In genomic region chr3:138082085-138082991, GRCh38 we compare ENCODE assay signal across 1 cellular context.
TF ChIP-seq lines count a peak whose summit lies in the region.

No MANE protein-coding gene starts in this region.

TF ChIP-seq in GM12878, 131 proteins besides CTCF, POLR2A, EP300 and RAD21:
- TF ChIP-seq SRF (IDR thresholded peaks at IDR 0.05; ENCODE audit: low read depth in 2 of 2, low read length in 2 of 2) (peak in 1 of 2 experiments; percentile 76; a peak in 2 of 4 replicates), ZSCAN29 (IDR thresholded peaks at IDR 0.05) (no peak), STAT1 (conservative IDR thresholded peaks at IDR 0.05) (no peak), RUNX3 (IDR thresholded peaks at IDR 0.05; ENCODE audit: low read length) (0 out of 2 replicates have a peak, but pooled peaks have one; percentile 19), NFXL1 (IDR thresholded peaks at IDR 0.05; ENCODE audit: borderline replicate concordance) (no peak), POLR2AphosphoS5 (IDR thresholded peaks at IDR 0.05; ENCODE audit: low read length) (no peak), NR2F1 (conservative IDR thresholded peaks at IDR 0.05) (no peak), ATF2 (IDR thresholded peaks at IDR 0.05; ENCODE audit: low read length) (no peak)
- TF ChIP-seq, protein P1, sequence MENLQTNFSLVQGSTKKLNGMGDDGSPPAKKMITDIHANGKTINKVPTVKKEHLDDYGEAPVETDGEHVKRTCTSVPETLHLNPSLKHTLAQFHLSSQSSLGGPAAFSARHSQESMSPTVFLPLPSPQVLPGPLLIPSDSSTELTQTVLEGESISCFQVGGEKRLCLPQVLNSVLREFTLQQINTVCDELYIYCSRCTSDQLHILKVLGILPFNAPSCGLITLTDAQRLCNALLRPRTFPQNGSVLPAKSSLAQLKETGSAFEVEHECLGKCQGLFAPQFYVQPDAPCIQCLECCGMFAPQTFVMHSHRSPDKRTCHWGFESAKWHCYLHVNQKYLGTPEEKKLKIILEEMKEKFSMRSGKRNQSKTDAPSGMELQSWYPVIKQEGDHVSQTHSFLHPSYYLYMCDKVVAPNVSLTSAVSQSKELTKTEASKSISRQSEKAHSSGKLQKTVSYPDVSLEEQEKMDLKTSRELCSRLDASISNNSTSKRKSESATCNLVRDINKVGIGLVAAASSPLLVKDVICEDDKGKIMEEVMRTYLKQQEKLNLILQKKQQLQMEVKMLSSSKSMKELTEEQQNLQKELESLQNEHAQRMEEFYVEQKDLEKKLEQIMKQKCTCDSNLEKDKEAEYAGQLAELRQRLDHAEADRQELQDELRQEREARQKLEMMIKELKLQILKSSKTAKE (IDR thresholded peaks at IDR 0.05; ENCODE audit: low read depth, poor library complexity, severe bottlenecking) = no peak
- TF ChIP-seq, protein P2, sequence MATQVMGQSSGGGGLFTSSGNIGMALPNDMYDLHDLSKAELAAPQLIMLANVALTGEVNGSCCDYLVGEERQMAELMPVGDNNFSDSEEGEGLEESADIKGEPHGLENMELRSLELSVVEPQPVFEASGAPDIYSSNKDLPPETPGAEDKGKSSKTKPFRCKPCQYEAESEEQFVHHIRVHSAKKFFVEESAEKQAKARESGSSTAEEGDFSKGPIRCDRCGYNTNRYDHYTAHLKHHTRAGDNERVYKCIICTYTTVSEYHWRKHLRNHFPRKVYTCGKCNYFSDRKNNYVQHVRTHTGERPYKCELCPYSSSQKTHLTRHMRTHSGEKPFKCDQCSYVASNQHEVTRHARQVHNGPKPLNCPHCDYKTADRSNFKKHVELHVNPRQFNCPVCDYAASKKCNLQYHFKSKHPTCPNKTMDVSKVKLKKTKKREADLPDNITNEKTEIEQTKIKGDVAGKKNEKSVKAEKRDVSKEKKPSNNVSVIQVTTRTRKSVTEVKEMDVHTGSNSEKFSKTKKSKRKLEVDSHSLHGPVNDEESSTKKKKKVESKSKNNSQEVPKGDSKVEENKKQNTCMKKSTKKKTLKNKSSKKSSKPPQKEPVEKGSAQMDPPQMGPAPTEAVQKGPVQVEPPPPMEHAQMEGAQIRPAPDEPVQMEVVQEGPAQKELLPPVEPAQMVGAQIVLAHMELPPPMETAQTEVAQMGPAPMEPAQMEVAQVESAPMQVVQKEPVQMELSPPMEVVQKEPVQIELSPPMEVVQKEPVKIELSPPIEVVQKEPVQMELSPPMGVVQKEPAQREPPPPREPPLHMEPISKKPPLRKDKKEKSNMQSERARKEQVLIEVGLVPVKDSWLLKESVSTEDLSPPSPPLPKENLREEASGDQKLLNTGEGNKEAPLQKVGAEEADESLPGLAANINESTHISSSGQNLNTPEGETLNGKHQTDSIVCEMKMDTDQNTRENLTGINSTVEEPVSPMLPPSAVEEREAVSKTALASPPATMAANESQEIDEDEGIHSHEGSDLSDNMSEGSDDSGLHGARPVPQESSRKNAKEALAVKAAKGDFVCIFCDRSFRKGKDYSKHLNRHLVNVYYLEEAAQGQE (IDR thresholded peaks at IDR 0.05; ENCODE audit: low read depth, low read length) = no peak
TF ChIP-seq in GM12878: peak in this region for 2.
